Comparison of ENCODE assay signal across 16 cellular contexts in genomic region chr20:44533928-44534327, GRCh38. TPM values are rescaled to one million over a fixed set of nuclear protein-coding genes. Genes with fewer than 3 reads are reported as not detected.
DNase-seq lines count a peak whose midpoint lies in the region; TF ChIP-seq lines count a peak whose summit lies in the region.
"Had no signal": no experiment of that assay in that cellular context is flagged by ENCODE, and none has a peak within 500 bp of the region (broad histone marks: within the 10 kb centered on the region; RNA-seq: fewer than 3 reads in every experiment).

No MANE protein-coding gene starts in this region.

- peaks cover 11% of the 10 kb centered on the region for H3K4me1 Mint-ChIP-seq in endodermal cell

- H3K27me3 Mint-ChIP-seq in endodermal cell (ENCODE audit: insufficient read depth), result no peaks in the 10 kb centered on the region

- no peaks in the 10 kb centered on the region for H3K36me3 ChIP-seq in endodermal cell (ENCODE audit: control insufficient read depth, insufficient read depth, low read length)
- no peaks in the 10 kb centered on the region for H3K36me3 ChIP-seq in sigmoid colon

- H3K9ac ChIP-seq in endodermal cell (ENCODE audit: extremely low read depth, low read length, poor library complexity, severe bottlenecking), result no peak overlapping the region

- H3K4me1 ChIP-seq in endodermal cell (ENCODE audit: control insufficient read depth, insufficient read depth, low read length), result no peaks in the 10 kb centered on the region
- H3K4me1 ChIP-seq in sigmoid colon, result peaks cover 0 to 64% (median 43%) of the 10 kb centered on the region in 4 donors

- H3K27ac ChIP-seq in endodermal cell (ENCODE audit: low read depth, low read length), result no peak overlapping the region
- peak overlapping the region; percentile 76 to 92 (median 84) for H3K27ac ChIP-seq in sigmoid colon

- intact Hi-C loops in sigmoid colon (cut with DNase I), result loop anchor here (10.0 kb wide), 1 partner anchor 201 kb away; no protein-coding TSS in a partner anchor

- H3K9me3 ChIP-seq in endodermal cell (ENCODE audit: control insufficient read depth, low read length) (no peaks in the 10 kb centered on the region), sigmoid colon (no peaks in the 10 kb centered on the region)

- no peaks in the 10 kb centered on the region for H3K36me3 Mint-ChIP-seq in endodermal cell (ENCODE audit: low read depth)
- H3K36me3 Mint-ChIP-seq: CD14-positive monocyte had no signal

- H3K4me3 ChIP-seq in endodermal cell (ENCODE audit: low read length) (peak overlapping the region; percentile 92), sigmoid colon (no peak overlapping the region)

- WGBS in endodermal cell (ENCODE audit: insufficient coverage in 1 of 2, insufficient read length in 1 of 2), 2 experiments, result 90 to 96% methylated on average over 4 of the region's 4 CpGs
- WGBS in sigmoid colon, 2 donors, result 75 to 77% methylated on average over 4 of the region's 4 CpGs

- H3K27me3 ChIP-seq in endodermal cell (ENCODE audit: control insufficient read depth, insufficient read depth, low read length, poor library complexity, severe bottlenecking) (no peaks in the 10 kb centered on the region), sigmoid colon (no peaks in the 10 kb centered on the region)

- H3K27ac Mint-ChIP-seq in endodermal cell, result no peak overlapping the region
- H3K27ac Mint-ChIP-seq: CD14-positive monocyte had no signal

- no peak for TF ChIP-seq POLR2A in sigmoid colon (IDR thresholded peaks at IDR 0.05)

- TF ChIP-seq CTCF in endodermal cell (conservative IDR thresholded peaks at IDR 0.05), result no peak
- TF ChIP-seq CTCF in sigmoid colon (IDR thresholded peaks at IDR 0.05), result no peak

- H3K9me3 Mint-ChIP-seq in endodermal cell, result no peaks in the 10 kb centered on the region
- H3K9me3 Mint-ChIP-seq: CD14-positive monocyte had no signal

- no peak overlapping the region for H3K4me3 Mint-ChIP-seq in endodermal cell
- H3K4me3 Mint-ChIP-seq: CD14-positive monocyte had no signal

- TF ChIP-seq EP300 in sigmoid colon (IDR thresholded peaks at IDR 0.05), result no peak

- DNase-seq in NCI-H82 (lab: John Stamatoyannopoulos, UW) (peak; percentile 11), NCI-H82 treated with DMSO at 0.1 percent for 48 hours (lab: John Stamatoyannopoulos, UW; ENCODE audit: unreplicated experiment) (no peak), NAMALWA (ENCODE audit: low spot score) (peak; percentile 15), endodermal cell (no peak), sigmoid colon (no peak), NCI-H524 treated with DMSO at 0.1 percent for 48 hours (lab: John Stamatoyannopoulos, UW) (no peak), NCI-H187 (lab: John Stamatoyannopoulos, UW) (no peak)
- DNase-seq: COR-L47, H7, NCI-H1092 treated with DMSO at 0.1 percent for 48 hours, NCI-H2029, NCI-H226, NCI-H69, SIG-M5, SW 1271 had no signal

RNA-seq across cellular contexts. Expression of gene SERINC3, which starts 12.1 kb away (rescaled TPM):
- total RNA-seq in endodermal cell (10 to 100 TPM; 75.6 to 91.3 TPM), sigmoid colon (100 to 1,000 TPM in 1 of 4 donors, 10 to 100 TPM in 3; 75.9 to 112 (median 88.8) TPM)
- 60.3 TPM for polyA plus RNA-seq in endodermal cell (2013, experiment 1 of 2)
- polyA plus RNA-seq in endodermal cell (2013, experiment 2 of 2), result 61.1 TPM
- polyA plus RNA-seq in sigmoid colon, result 10 to 100 TPM; 11.1 to 58.2 (median 21.0) TPM

RNA-seq across cellular contexts. Expression of gene PKIG, which starts 48.5 kb away (rescaled TPM):
- total RNA-seq in endodermal cell (10 to 100 TPM; 61.5 to 77.6 TPM), sigmoid colon (100 to 1,000 TPM; 348 to 511 (median 395) TPM)
- 59.0 TPM for polyA plus RNA-seq in endodermal cell (2013, experiment 1 of 2)
- polyA plus RNA-seq in endodermal cell (2013, experiment 2 of 2), result 64.1 TPM
- polyA plus RNA-seq in sigmoid colon, result 10 to 100 TPM; 43.9 to 78.4 (median 75.7) TPM

RNA-seq across cellular contexts. Expression of gene TTPAL, which starts 58.3 kb away (rescaled TPM):
- total RNA-seq in endodermal cell (10 to 100 TPM; 18.3 to 19.4 TPM), sigmoid colon (1 to 10 TPM; 7.2 to 10.0 (median 8.3) TPM)
- polyA plus RNA-seq in endodermal cell (2013, experiment 1 of 2), result 8.7 TPM
- 7.1 TPM for polyA plus RNA-seq in endodermal cell (2013, experiment 2 of 2)
- polyA plus RNA-seq in sigmoid colon, result 1 to 10 TPM; 3.0 to 6.4 (median 3.0) TPM

Comparison
In these comparisons a context has a peak if more than half of its experiments do, and no peak if none do; other contexts are left out.
1. DNase-seq: peak in NCI-H82 (single experiment) and NAMALWA (single experiment); none in NCI-H82 treated with DMSO at 0.1 percent for 48 hours (single experiment), endodermal cell (single experiment), sigmoid colon (single experiment), NCI-H524 treated with DMSO at 0.1 percent for 48 hours (single experiment) and NCI-H187 (0 of 2).
2. RNA of gene PKIG, which starts 48.5 kb away (total RNA-seq): 348 to 511 TPM in sigmoid colon; 61.5 to 77.6 TPM in endodermal cell; every median in the first group is over 4 times any median in the second.